26 cellular contexts compared by ENCODE assay signal in genomic region chr7:134351424-134351823, GRCh38. TPM values are rescaled to one million over a fixed set of nuclear protein-coding genes. Genes with fewer than 3 reads are reported as not detected.
DNase-seq lines count a peak whose midpoint lies in the region; ATAC-seq lines count a peak whose summit lies in the region.
"Had no signal": no experiment of that assay in that cellular context is flagged by ENCODE, and none has a peak within 500 bp of the region (broad histone marks: within the 10 kb centered on the region; RNA-seq: fewer than 3 reads in every experiment).

No MANE protein-coding gene starts in this region.

- peak; percentile 11 for DNase-seq in activated CD4-positive, alpha-beta T cell treated with anti-CD3 and anti-CD28 coated beads for 36 hours
- no peak for DNase-seq in activated CD4-positive, alpha-beta T cell treated with anti-CD3 and anti-CD28 coated beads, Interleukin-2, amount 50 U/mL, for 1 hour
- DNase-seq in anterior cingulate cortex (lab: John Stamatoyannopoulos, UW) (peak in 34 of 58 donors; percentile 2 to 80 (median 35)), iPS-NIHi7 (ENCODE audit: extremely low spot score) (peak; percentile 28), renal cortical epithelial cell (ENCODE audit: low read depth) (peak; percentile 55), SKM-1 treated with dmso at 0.1 percent for 144 hours (lab: John Stamatoyannopoulos, UW; ENCODE audit: unreplicated experiment) (no peak), SKM-1 (lab: John Stamatoyannopoulos, UW; ENCODE audit: unreplicated experiment) (no peak)
- DNase-seq: activated CD4-positive, alpha-beta T cell treated with anti-CD3 and anti-CD28 coated beads, Interleukin-2, amount 50 U/mL, for 48 hours; activated gamma-delta T cell treated with Interleukin-2 at 50 U/mL for 16 hours; amniotic stem cell; BE2C; DMS79; lower lobe of right lung; MV-4-11; NCI-H187 treated with DMSO at 0.1 percent for 48 hours; NCI-H2227 treated with DMSO at 0.1 percent for 48 hours; occipital lobe; retina; SJCRH30; stimulated activated CD4-positive, alpha-beta T cell treated with anti-CD3 and anti-CD28 coated beads, Interleukin-2, amount 100 ng/mL, for 48 hours; stimulated activated naive CD4-positive, alpha-beta T cell treated with Interleukin-2 at 50 U/mL for 16 hours; T-helper 17 cell; trophoblast cell had no signal

- peaks cover 13% of the 10 kb centered on the region for H3K4me1 Mint-ChIP-seq in activated CD4-positive, alpha-beta T cell treated with anti-CD3 and anti-CD28 coated beads for 36 hours
- H3K4me1 Mint-ChIP-seq: central memory CD8-positive, alpha-beta T cell had no signal

- no peaks in the 10 kb centered on the region for H3K36me3 Mint-ChIP-seq in activated CD4-positive, alpha-beta T cell treated with anti-CD3 and anti-CD28 coated beads for 36 hours (ENCODE audit: low read depth)

- intact Hi-C loops in activated CD4-positive, alpha-beta T cell treated with anti-CD3 and anti-CD28 coated beads for 36 hours (cut with DNase I, micrococcal nuclease), result no loop called here

- ATAC-seq in activated CD4-positive, alpha-beta T cell treated with anti-CD3 and anti-CD28 coated beads for 36 hours, result peak; percentile 25
- no peak for ATAC-seq in HG02623 (IDR thresholded peaks at IDR 0.05; ENCODE audit: unreplicated experiment)
- ATAC-seq: HCT116, lower lobe of right lung, T-helper 17 cell had no signal

- CTCF ChIA-PET in activated CD4-positive, alpha-beta T cell treated with anti-CD3 and anti-CD28 coated beads for 36 hours (lab: Charles Lee), result no interaction called here

- H3K27ac Mint-ChIP-seq in activated CD4-positive, alpha-beta T cell treated with anti-CD3 and anti-CD28 coated beads for 36 hours, result no peak overlapping the region
- H3K27ac Mint-ChIP-seq: T-helper 17 cell had no signal

- H3K4me3 Mint-ChIP-seq in activated CD4-positive, alpha-beta T cell treated with anti-CD3 and anti-CD28 coated beads for 36 hours, result no peak overlapping the region
- H3K4me3 Mint-ChIP-seq: central memory CD8-positive, alpha-beta T cell; T-helper 17 cell had no signal

- POLR2A ChIA-PET in activated CD4-positive, alpha-beta T cell treated with anti-CD3 and anti-CD28 coated beads for 36 hours (lab: Charles Lee), result no interaction called here

- no peaks in the 10 kb centered on the region for H3K9me3 Mint-ChIP-seq in activated CD4-positive, alpha-beta T cell treated with anti-CD3 and anti-CD28 coated beads for 36 hours (ENCODE audit: low read depth)
- H3K9me3 Mint-ChIP-seq: central memory CD8-positive, alpha-beta T cell had no signal

- H3K27me3 Mint-ChIP-seq in activated CD4-positive, alpha-beta T cell treated with anti-CD3 and anti-CD28 coated beads for 36 hours, result peaks cover 15% of the 10 kb centered on the region

RNA-seq across cellular contexts. Expression of gene SLC35B4, which starts 34.7 kb away (rescaled TPM):
- 10 to 100 TPM; 13.6 to 15.5 TPM for total RNA-seq in activated CD4-positive, alpha-beta T cell treated with anti-CD3 and anti-CD28 coated beads for 36 hours
- 11.5 and 12.5 TPM in 2 replicates for total RNA-seq in renal cortical epithelial cell

Comparison
In these comparisons a context has a peak if more than half of its experiments do, and no peak if none do; other contexts are left out.
1. DNase-seq: peak in activated CD4-positive, alpha-beta T cell treated with anti-CD3 and anti-CD28 coated beads for 36 hours (single experiment), anterior cingulate cortex (34 of 58), iPS-NIHi7 (single experiment) and renal cortical epithelial cell (single experiment); none in activated CD4-positive, alpha-beta T cell treated with anti-CD3 and anti-CD28 coated beads, Interleukin-2, amount 50 U/mL, for 1 hour (single experiment), SKM-1 treated with dmso at 0.1 percent for 144 hours (single experiment) and SKM-1 (single experiment).